In genomic region chr2:134271758-134272157, GRCh38 we compare ENCODE assay signal across 16 cellular contexts. TPM values are rescaled to one million over a fixed set of nuclear protein-coding genes. Genes with fewer than 3 reads are reported as not detected.
A peak's percentile ranks its signal among the peaks of the same experiment; 100 is the strongest.
DNase-seq lines count a peak whose midpoint lies in the region; ATAC-seq and TF ChIP-seq lines count a peak whose summit lies in the region.
"Had no signal": no experiment of that assay in that cellular context is flagged by ENCODE, and none has a peak within 500 bp of the region (broad histone marks: within the 10 kb centered on the region; RNA-seq: fewer than 3 reads in every experiment).

No MANE protein-coding gene starts in this region.

- H3K4me2 ChIP-seq in DOHH2 (ENCODE audit: low read length): peak overlapping the region; percentile 83

- no peaks in the 10 kb centered on the region for H3K27me3 Mint-ChIP-seq in naive B cell
- H3K27me3 Mint-ChIP-seq: CD4-positive, alpha-beta memory T cell had no signal

- H3K27ac ChIP-seq in DOHH2 (ENCODE audit: low read depth, low read length) (peak overlapping the region; percentile 40), brain microvascular endothelial cell (no peak overlapping the region)
- H3K27ac ChIP-seq: body of pancreas had no signal

- H3K4me3 ChIP-seq in DOHH2 (ENCODE audit: low read length): peak overlapping the region; percentile 35
- H3K4me3 ChIP-seq in brain microvascular endothelial cell (ENCODE audit: low read depth, low read length): no peak overlapping the region
- H3K4me3 ChIP-seq: body of pancreas had no signal

- peak overlapping the region; percentile 85 to 100 (median 92) for H3K27ac Mint-ChIP-seq in naive B cell

- no peak for ATAC-seq in naive B cell (ENCODE audit: low read depth in 2 of 2)
- no peak for ATAC-seq in GM21360 (IDR thresholded peaks at IDR 0.05; ENCODE audit: unreplicated experiment)
- ATAC-seq: body of pancreas, left lobe of liver had no signal

- no peaks in the 10 kb centered on the region for H3K9me2 ChIP-seq in DOHH2 (replicated peaks; ENCODE audit: control insufficient read depth, low read length)

- DNase-seq in NOMO-1 (lab: John Stamatoyannopoulos, UW; ENCODE audit: unreplicated experiment in 2 of 2) (peak; percentile 14 to 33), NOMO-1 treated with dmso at 0.1 percent for 144 hours (lab: John Stamatoyannopoulos, UW; ENCODE audit: unreplicated experiment) (no peak), NCI-H146 (lab: John Stamatoyannopoulos, UW) (peak; percentile 18), naive B cell (no peak), brain microvascular endothelial cell (no peak), NCI-H1048 (lab: John Stamatoyannopoulos, UW) (no peak)
- DNase-seq: activated CD8-positive, alpha-beta memory T cell treated with anti-CD3 and anti-CD28 coated beads for 24 hours; body of pancreas; CD4-positive, alpha-beta memory T cell; foreskin melanocyte; H7; NCI-H2081; NCI-H526 treated with DMSO at 0.1 percent for 48 hours had no signal

- H3F3A ChIP-seq in DOHH2 (ENCODE audit: control insufficient read depth, insufficient read depth): peaks cover 9% of the 10 kb centered on the region

- peaks cover 32 to 45% of the 10 kb centered on the region in 2 donors for H3K36me3 Mint-ChIP-seq in naive B cell

- H3K4me1 Mint-ChIP-seq in naive B cell: peaks cover 88 to 96% (median 94%) of the 10 kb centered on the region in 3 donors

- peaks cover 88% of the 10 kb centered on the region for H3K79me2 ChIP-seq in DOHH2 (ENCODE audit: control insufficient read depth, low read length)

- no peak for TF ChIP-seq CTCF in DOHH2 (IDR thresholded peaks at IDR 0.05; ENCODE audit: low read depth, low read length, poor library complexity, severe bottlenecking)
- no peak for TF ChIP-seq CTCF in brain microvascular endothelial cell (IDR thresholded peaks at IDR 0.05; ENCODE audit: low read depth, low read length, missing control alignments)

- 0 out of 2 replicates have a peak, but pooled peaks cover 4% of the 10 kb centered on the region for H4K20me1 ChIP-seq in DOHH2 (ENCODE audit: control insufficient read depth, insufficient read depth, low read depth, low read length)

- H3K27me3 ChIP-seq in DOHH2 (ENCODE audit: control insufficient read depth, low read length): no peaks in the 10 kb centered on the region
- no peaks in the 10 kb centered on the region for H3K27me3 ChIP-seq in brain microvascular endothelial cell (replicated peaks)
- H3K27me3 ChIP-seq: body of pancreas had no signal

- H3K4me1 ChIP-seq in DOHH2 (ENCODE audit: control insufficient read depth, low read length): peaks cover 98% of the 10 kb centered on the region

- no peaks in the 10 kb centered on the region for H3K9me3 ChIP-seq in DOHH2 (ENCODE audit: control insufficient read depth, insufficient read depth, low read length)
- H3K9me3 ChIP-seq: body of pancreas had no signal

- peaks cover 0 to 3% (median 0%) of the 10 kb centered on the region in 7 donors for H3K9me3 Mint-ChIP-seq in naive B cell
- H3K9me3 Mint-ChIP-seq: CD4-positive, alpha-beta memory T cell had no signal

- H3K36me3 ChIP-seq in DOHH2 (ENCODE audit: control insufficient read depth, low read length) (peaks cover 55% of the 10 kb centered on the region), brain microvascular endothelial cell (replicated peaks) (no peaks in the 10 kb centered on the region)

- in situ Hi-C loops in brain microvascular endothelial cell (cut with HindIII; ENCODE audit: low pct_ligation_motif_present, low sequenced_read_pairs): no loop called here

- H3K4me3 Mint-ChIP-seq in naive B cell: peak overlapping the region in 7 of 8 donors; percentile 4 to 90 (median 79)
- H3K4me3 Mint-ChIP-seq: CD4-positive, alpha-beta memory T cell had no signal

RNA-seq across cellular contexts. Expression of gene MGAT5, which starts 17.9 kb away (rescaled TPM):
- 10 to 100 TPM in 5 of 6 donors, 1 to 10 TPM in 1; 9.7 to 41.3 (median 29.6) TPM for polyA plus RNA-seq in naive B cell (ENCODE audit: low read depth in 6 of 6)

Comparison
In these comparisons a context has a peak if more than half of its experiments do, and no peak if none do; other contexts are left out.
1. DNase-seq: peak in NOMO-1 (2 of 2) and NCI-H146 (single experiment); none in NOMO-1 treated with dmso at 0.1 percent for 144 hours (single experiment), naive B cell (single experiment), brain microvascular endothelial cell (single experiment) and NCI-H1048 (single experiment).